ENCODE assay signal across 1 cellular context in the genomic region with DNA sequence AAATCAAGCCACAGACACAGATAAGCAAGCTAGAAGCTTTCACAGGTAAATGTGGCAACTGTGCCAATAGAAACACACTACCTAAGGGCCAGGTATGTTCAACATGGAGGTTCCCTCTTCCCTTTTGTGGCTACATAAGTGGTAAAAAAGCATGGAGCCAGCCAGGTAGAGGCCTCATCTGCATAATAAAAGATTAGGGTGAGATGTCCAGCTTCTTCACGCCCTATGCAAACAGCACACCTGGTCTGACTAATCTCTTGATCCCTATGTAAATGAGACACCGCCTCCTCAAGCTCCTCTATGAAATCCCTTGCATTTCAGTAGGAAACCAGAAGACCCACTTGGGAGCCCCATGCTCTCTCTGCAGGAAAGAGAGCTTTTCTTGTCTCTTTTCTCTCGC.
TF ChIP-seq lines count a peak whose summit lies in the region.

No MANE protein-coding gene starts in this region.

TF ChIP-seq in H1, 55 proteins besides CTCF, POLR2A, EP300 and RAD21 (continued from another document):
- TF ChIP-seq JUN (IDR thresholded peaks at IDR 0.05; ENCODE audit: low read depth, low read length) (no peak), EGR1 (IDR thresholded peaks at IDR 0.05; ENCODE audit: borderline replicate concordance, low read depth, low read length) (0 out of 2 replicates have a peak, but pooled peaks have one; percentile 46)
- TF ChIP-seq, protein P1, sequence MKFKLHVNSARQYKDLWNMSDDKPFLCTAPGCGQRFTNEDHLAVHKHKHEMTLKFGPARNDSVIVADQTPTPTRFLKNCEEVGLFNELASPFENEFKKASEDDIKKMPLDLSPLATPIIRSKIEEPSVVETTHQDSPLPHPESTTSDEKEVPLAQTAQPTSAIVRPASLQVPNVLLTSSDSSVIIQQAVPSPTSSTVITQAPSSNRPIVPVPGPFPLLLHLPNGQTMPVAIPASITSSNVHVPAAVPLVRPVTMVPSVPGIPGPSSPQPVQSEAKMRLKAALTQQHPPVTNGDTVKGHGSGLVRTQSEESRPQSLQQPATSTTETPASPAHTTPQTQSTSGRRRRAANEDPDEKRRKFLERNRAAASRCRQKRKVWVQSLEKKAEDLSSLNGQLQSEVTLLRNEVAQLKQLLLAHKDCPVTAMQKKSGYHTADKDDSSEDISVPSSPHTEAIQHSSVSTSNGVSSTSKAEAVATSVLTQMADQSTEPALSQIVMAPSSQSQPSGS (IDR thresholded peaks at IDR 0.05; ENCODE audit: low read length): peak; percentile 56; the same call in 1 of the 2 replicates
